8 cellular contexts compared by ENCODE assay signal in genomic region chr9:128455849-128456612, GRCh38. TPM values are rescaled to one million over a fixed set of nuclear protein-coding genes. Genes with fewer than 3 reads are reported as not detected.
A peak's percentile ranks its signal among the peaks of the same experiment; 100 is the strongest.
DNase-seq lines count a peak whose midpoint lies in the region; ATAC-seq and TF ChIP-seq lines count a peak whose summit lies in the region.

TSS of gene ODF2 (plus strand) at chr9:128456006. CDS start at chr9:128456092, 86 bp downstream.

- H3K9me3 ChIP-seq in BLaER1 (no peaks in the 10 kb centered on the region), colonic mucosa (no peaks in the 10 kb centered on the region)

- H3K27me3 ChIP-seq in BLaER1, result no peaks in the 10 kb centered on the region
- H3K27me3 ChIP-seq in colonic mucosa, result no peaks in the 10 kb centered on the region

- H3K36me3 ChIP-seq in BLaER1, result peaks cover 23% of the 10 kb centered on the region
- H3K36me3 ChIP-seq in colonic mucosa, result no peaks in the 10 kb centered on the region

- ATAC-seq in GM19324 (IDR thresholded peaks at IDR 0.05; ENCODE audit: low FRiP score, unreplicated experiment) (peak; percentile 87), HG03460 (IDR thresholded peaks at IDR 0.05; ENCODE audit: unreplicated experiment) (peak; percentile 91)

- peak within 1 kb of the TSS; percentile 99 for H3K4me3 ChIP-seq in BLaER1
- peak within 1 kb of the TSS; percentile 90 for H3K4me3 ChIP-seq in colonic mucosa

- TF ChIP-seq CTCF in colonic mucosa (IDR thresholded peaks at IDR 0.05), result no peak

- H3K9ac ChIP-seq in BLaER1, result peak within 1 kb of the TSS; percentile 93
- H3K9ac ChIP-seq in colonic mucosa (ENCODE audit: low read depth in 2 of 2, low read length in 2 of 2), result peak within 1 kb of the TSS; percentile 79 to 87

- H3K4me2 ChIP-seq in BLaER1, result peak within 1 kb of the TSS; percentile 99

- H4K20me1 ChIP-seq in BLaER1, result peaks cover 27% of the 10 kb centered on the region

- DNase-seq in NCI-H526 (lab: John Stamatoyannopoulos, UW) (peak; percentile 89 to 97), colonic mucosa (peak; percentile 99), kidney tubule cell (ENCODE audit: low spot score) (peak; percentile 96)
- DNase-seq in activated CD4-positive, alpha-beta T cell treated with anti-CD3 and anti-CD28 coated beads for 4 hours, result peak; percentile 98 to 99
- DNase-seq in stimulated activated CD4-positive, alpha-beta T cell treated with anti-CD3 and anti-CD28 coated beads, Interleukin-1b, Interleukin-23, amount 100 ng/mL, for 24 hours (ENCODE audit: low read depth in 4 of 4, low spot score in 1 of 4), result peak; percentile 93 to 99 (median 97)

- intact Hi-C loops in colonic mucosa (cut with DNase I), result no loop called here

- peaks cover 36% of the 10 kb centered on the region for H3K4me1 ChIP-seq in BLaER1
- H3K4me1 ChIP-seq in colonic mucosa, result no peaks in the 10 kb centered on the region

- peak within 1 kb of the TSS; percentile 94 for H3K27ac ChIP-seq in BLaER1
- H3K27ac ChIP-seq in colonic mucosa, result peak within 1 kb of the TSS; percentile 72

RNA-seq across cellular contexts. Expression of gene ODF2, which starts in this region (rescaled TPM):
- 10 to 100 TPM; 14.9 to 36.2 TPM for total RNA-seq in colonic mucosa

Comparison
In these comparisons a context has a peak if more than half of its experiments do, and no peak if none do; other contexts are left out.
1. Peak in every context shown above with its lines: DNase-seq, ATAC-seq, H3K4me3 ChIP-seq and H3K27ac ChIP-seq.